Comparison of ENCODE assay signal across 20 cellular contexts in the genomic region with DNA sequence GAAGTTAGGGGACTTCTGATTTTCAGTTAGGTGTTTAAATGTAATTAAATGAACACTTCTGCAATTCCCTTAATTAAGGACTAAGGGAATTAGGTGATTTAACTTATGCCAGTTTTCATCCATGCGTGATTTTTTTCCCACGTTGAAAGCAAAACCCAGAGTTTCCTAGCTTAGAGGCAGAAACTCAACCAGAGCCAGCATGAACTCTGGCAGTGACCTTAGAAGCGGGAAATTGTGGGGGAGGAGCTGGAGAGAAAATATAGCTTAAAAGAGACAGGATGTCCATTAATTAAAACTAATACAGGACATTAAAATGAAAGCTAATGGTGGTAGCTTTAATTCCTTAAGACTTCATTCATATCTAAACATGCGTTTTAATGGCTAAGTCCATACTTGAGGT. TPM values are rescaled to one million over a fixed set of nuclear protein-coding genes. Genes with fewer than 3 reads are reported as not detected.
A peak's percentile ranks its signal among the peaks of the same experiment; 100 is the strongest.
DNase-seq lines count a peak whose midpoint lies in the region; FAIRE-seq and TF ChIP-seq lines count a peak whose summit lies in the region.
"Had no signal": no experiment of that assay in that cellular context is flagged by ENCODE, and none has a peak within 500 bp of the region (broad histone marks: within the 10 kb centered on the region; RNA-seq: fewer than 3 reads in every experiment).

No MANE protein-coding gene starts in this region.

- WGBS in spleen, 5 donors: 47 to 70% (median 53%) methylated on average over 4 of the region's 4 CpGs

- H3K9me3 ChIP-seq in spleen: peaks cover 0 to 7% (median 4%) of the 10 kb centered on the region in 8 donors
- H3K9me3 ChIP-seq: Caco-2, MG63 had no signal

- H3K4me3 ChIP-seq in brain microvascular endothelial cell (ENCODE audit: low read depth, low read length) (no peak overlapping the region), spleen (no peak overlapping the region)
- H3K4me3 ChIP-seq: BLaER1 treated with 17β-estradiol and CSF1 and Interleukin-3, amounts not matched to agents 10 nM and 100 nM; MG63 had no signal

- H3K36me3 Mint-ChIP-seq in mesothelial cell of epicardium: no peaks in the 10 kb centered on the region
- H3K36me3 Mint-ChIP-seq: CD4-positive, alpha-beta memory T cell had no signal

- peak overlapping the region; percentile 44 for H3K27ac Mint-ChIP-seq in mesothelial cell of epicardium
- H3K27ac Mint-ChIP-seq: CD4-positive, alpha-beta memory T cell had no signal

- H3K36me3 ChIP-seq in brain microvascular endothelial cell (replicated peaks) (no peaks in the 10 kb centered on the region), spleen (no peaks in the 10 kb centered on the region)
- H3K36me3 ChIP-seq: BLaER1 treated with 17β-estradiol and CSF1 and Interleukin-3, amounts not matched to agents 10 nM and 100 nM; MG63 had no signal

- peaks cover 3% of the 10 kb centered on the region for H3K9me3 Mint-ChIP-seq in mesothelial cell of epicardium

- intact Hi-C loops in spleen (cut with DNase I; ENCODE audit: low total_unique reads): loop anchor here (10.0 kb wide), 1 partner anchor 194 kb away; no protein-coding TSS in a partner anchor

- TF ChIP-seq CTCF in brain microvascular endothelial cell (IDR thresholded peaks at IDR 0.05; ENCODE audit: low read depth, low read length, missing control alignments) (no peak), mesothelial cell of epicardium (IDR thresholded peaks at IDR 0.05; ENCODE audit: unreplicated experiment) (no peak), spleen (IDR thresholded peaks at IDR 0.05 in 8 of 11, conservative IDR thresholded peaks at IDR 0.05 in 3 of 11) (no peak)

- FAIRE-seq in RCC 7860 (lab: Jason Lieb, UNC): no peak
- FAIRE-seq: H1 had no signal

- H3K27me3 Mint-ChIP-seq in mesothelial cell of epicardium (ENCODE audit: low read depth): no peaks in the 10 kb centered on the region

- peak overlapping the region; percentile 46 for H3K27ac ChIP-seq in brain microvascular endothelial cell
- peak overlapping the region; percentile 1 to 57 (median 45) for H3K27ac ChIP-seq in spleen
- H3K27ac ChIP-seq: 22Rv1; BLaER1 treated with 17β-estradiol and CSF1 and Interleukin-3, amounts not matched to agents 10 nM and 100 nM had no signal

- in situ Hi-C loops in brain microvascular endothelial cell (cut with HindIII; ENCODE audit: low pct_ligation_motif_present, low sequenced_read_pairs): no loop called here

- no peaks in the 10 kb centered on the region for H3K27me3 ChIP-seq in brain microvascular endothelial cell (replicated peaks)
- H3K27me3 ChIP-seq in spleen (replicated peaks in 1 of 7): peaks cover 0 to 8% (median 0%) of the 10 kb centered on the region in 7 donors
- H3K27me3 ChIP-seq: BLaER1 treated with 17β-estradiol and CSF1 and Interleukin-3, amounts not matched to agents 10 nM and 100 nM; MG63 had no signal

- DNase-seq in DMS53 (lab: John Stamatoyannopoulos, UW) (peak; percentile 12), DMS53 treated with DMSO at 0.1 percent for 48 hours (lab: John Stamatoyannopoulos, UW; ENCODE audit: unreplicated experiment) (no peak), brain microvascular endothelial cell (peak; percentile 29), mesothelial cell of epicardium (ENCODE audit: low spot score in 2 of 2, unreplicated experiment in 2 of 2) (no peak), spleen (no peak), RCC 7860 (ENCODE audit: low spot score) (no peak), HPDE6-E6E7 (ENCODE audit: extremely low spot score) (no peak)
- no peak for DNase-seq in activated CD4-positive, alpha-beta T cell treated with anti-CD3 and anti-CD28 coated beads, Interleukin-2, amount 50 U/mL, for 1 hour
- DNase-seq: Caco-2; CD4-positive, alpha-beta memory T cell; DMS 273 treated with DMSO at 0.1 percent for 48 hours; GDM1; MG63; NCI-H187 treated with DMSO at 0.1 percent for 48 hours; NCI-H774; NK-92 treated with Interleukin-12 subunit alpha and Interleukin-12 subunit beta, amount 100 ng/mL, for 24 hours had no signal

- peaks cover 62% of the 10 kb centered on the region for H3K4me1 Mint-ChIP-seq in mesothelial cell of epicardium
- H3K4me1 Mint-ChIP-seq: CD4-positive, alpha-beta memory T cell had no signal

- H3K4me3 Mint-ChIP-seq in mesothelial cell of epicardium: no peak overlapping the region
- H3K4me3 Mint-ChIP-seq: CD4-positive, alpha-beta memory T cell had no signal

- H3K4me1 ChIP-seq in spleen: peaks cover 14 to 32% (median 21%) of the 10 kb centered on the region in 6 donors
- H3K4me1 ChIP-seq: Caco-2 had no signal

- no peak for TF ChIP-seq POLR2A in spleen (IDR thresholded peaks at IDR 0.05)

RNA-seq across cellular contexts. Expression of gene IYD, which starts 41.6 kb away (rescaled TPM):
- total RNA-seq in mesothelial cell of epicardium (not detected in 3 replicates), spleen (not detected)
- not detected for polyA plus RNA-seq in spleen
- total RNA-seq: CD4-positive, alpha-beta memory T cell; H1; LHCN-M2 had no signal
- polyA plus RNA-seq: CD4-positive, alpha-beta memory T cell; H1 had no signal

Comparison
In these comparisons a context has a peak if more than half of its experiments do, and no peak if none do; other contexts are left out.
1. DNase-seq: peak in DMS53 (single experiment) and brain microvascular endothelial cell (single experiment); none in DMS53 treated with DMSO at 0.1 percent for 48 hours (single experiment), mesothelial cell of epicardium (0 of 2), spleen (single experiment), RCC 7860 (single experiment), activated CD4-positive, alpha-beta T cell treated with anti-CD3 and anti-CD28 coated beads, Interleukin-2, amount 50 U/mL, for 1 hour (single experiment) and HPDE6-E6E7 (single experiment).